ENCODE assay signal across 8 cellular contexts in the genomic region with DNA sequence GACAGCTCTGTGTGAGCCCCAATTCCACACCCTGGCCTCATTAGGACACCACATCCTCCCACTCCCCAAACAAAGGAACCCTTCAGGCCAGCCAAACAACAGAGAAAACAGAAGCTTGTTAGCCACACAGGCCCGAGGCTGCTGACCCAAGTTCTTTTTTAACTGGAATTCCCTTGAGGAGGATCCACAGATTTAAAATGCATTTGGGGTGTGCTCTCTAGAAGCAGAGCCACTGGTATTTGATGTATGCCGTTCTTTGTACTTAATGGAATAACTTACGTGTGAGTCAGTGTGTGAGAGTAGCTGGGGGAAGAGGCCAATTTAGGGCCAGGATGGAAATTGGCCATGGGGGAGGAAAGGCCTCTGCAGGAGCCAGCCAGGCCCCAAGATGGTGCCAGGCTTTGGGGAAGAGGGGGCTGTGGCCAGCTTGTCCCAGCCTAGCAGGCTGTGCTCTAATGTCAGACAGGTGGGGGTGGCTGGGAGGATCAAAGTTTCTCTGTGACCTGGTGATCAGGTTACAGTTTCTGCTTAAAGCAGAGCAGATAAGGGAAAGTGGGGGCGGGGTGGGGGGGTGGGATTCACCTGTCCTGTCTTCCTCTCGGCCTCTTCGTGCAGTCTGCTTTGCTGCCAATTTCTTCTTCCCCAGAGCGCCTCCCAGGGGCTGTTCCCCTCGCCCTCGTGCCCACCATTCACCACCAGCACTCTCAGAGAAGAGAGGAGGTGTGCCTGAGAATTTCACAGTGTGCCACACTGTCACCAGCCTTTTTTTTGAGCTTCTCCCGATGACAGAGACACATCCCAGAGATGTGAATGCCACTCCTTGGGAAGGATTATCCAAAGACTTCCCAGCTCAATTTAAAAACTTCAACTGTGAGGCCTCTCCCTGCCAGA. TPM values are rescaled to one million over a fixed set of nuclear protein-coding genes. Genes with fewer than 3 reads are reported as not detected.
A peak's percentile ranks its signal among the peaks of the same experiment; 100 is the strongest.
DNase-seq lines count a peak whose midpoint lies in the region; ATAC-seq and TF ChIP-seq lines count a peak whose summit lies in the region.

No MANE protein-coding gene starts in this region.

- H3K27me3 ChIP-seq in iPS-18a (ENCODE audit: control insufficient read depth, insufficient read depth, low read length) (no peaks in the 10 kb centered on the region), skeletal muscle tissue (ENCODE audit: control insufficient read depth in 3 of 3, insufficient read depth in 3 of 3, low read length in 3 of 3) (no peaks in the 10 kb centered on the region)

- ATAC-seq in GM18909 (IDR thresholded peaks at IDR 0.05; ENCODE audit: poor library complexity, unreplicated experiment) = no peak

- peak overlapping the region; percentile 32 for H3K27ac Mint-ChIP-seq in activated CD4-positive, alpha-beta T cell treated with anti-CD3 and anti-CD28 coated beads, Interleukin-2, amount 10 ng/mL, durations not matched to agents 7 days and 5 days
- H3K27ac Mint-ChIP-seq in activated CD4-positive, alpha-beta T cell treated with anti-CD3 and anti-CD28 coated beads, Interleukin-2, amount 10 ng/mL, durations not matched to agents 24 days and 14 days = no peak overlapping the region

- H3K4me3 Mint-ChIP-seq in activated CD4-positive, alpha-beta T cell treated with anti-CD3 and anti-CD28 coated beads, Interleukin-2, amount 10 ng/mL, durations not matched to agents 7 days and 5 days = no peak overlapping the region
- no peak overlapping the region for H3K4me3 Mint-ChIP-seq in activated CD4-positive, alpha-beta T cell treated with anti-CD3 and anti-CD28 coated beads, Interleukin-2, amount 10 ng/mL, durations not matched to agents 24 days and 14 days

- no peak overlapping the region for H3K4me3 ChIP-seq in astrocyte of the spinal cord (ENCODE audit: low read depth, low read length)
- H3K4me3 ChIP-seq in iPS-18a (ENCODE audit: low read length) = no peak overlapping the region
- peak overlapping the region in 1 of 3 donors; percentile 21 for H3K4me3 ChIP-seq in skeletal muscle tissue (ENCODE audit: low read length in 3 of 3)

- in situ Hi-C loops in astrocyte of the spinal cord (cut with HindIII; ENCODE audit: low sequenced_read_pairs) = no loop called here

- no peaks in the 10 kb centered on the region for H3K27me3 Mint-ChIP-seq in activated CD4-positive, alpha-beta T cell treated with anti-CD3 and anti-CD28 coated beads, Interleukin-2, amount 10 ng/mL, durations not matched to agents 7 days and 5 days
- H3K27me3 Mint-ChIP-seq in activated CD4-positive, alpha-beta T cell treated with anti-CD3 and anti-CD28 coated beads, Interleukin-2, amount 10 ng/mL, durations not matched to agents 24 days and 14 days = no peaks in the 10 kb centered on the region

- H3K4me1 ChIP-seq in iPS-18a (ENCODE audit: control insufficient read depth, low read depth, low read length) (peaks cover 23% of the 10 kb centered on the region), skeletal muscle tissue (ENCODE audit: control insufficient read depth in 3 of 3, insufficient read depth in 3 of 3, low read length in 3 of 3) (peaks cover 34 to 49% (median 44%) of the 10 kb centered on the region in 3 donors)

- H3K27ac ChIP-seq in iPS-18a (ENCODE audit: low read length) (peak overlapping the region; percentile 33), skeletal muscle tissue (ENCODE audit: low read depth, low read length) (peak overlapping the region; percentile 67)

- H3K4me1 Mint-ChIP-seq in activated CD4-positive, alpha-beta T cell treated with anti-CD3 and anti-CD28 coated beads, Interleukin-2, amount 10 ng/mL, durations not matched to agents 7 days and 5 days = peaks cover 23% of the 10 kb centered on the region
- peaks cover 12% of the 10 kb centered on the region for H3K4me1 Mint-ChIP-seq in activated CD4-positive, alpha-beta T cell treated with anti-CD3 and anti-CD28 coated beads, Interleukin-2, amount 10 ng/mL, durations not matched to agents 24 days and 14 days

- intact Hi-C loops in activated CD4-positive, alpha-beta T cell treated with anti-CD3 and anti-CD28 coated beads, Interleukin-2, amount 10 ng/mL, durations not matched to agents 24 days and 14 days (cut with micrococcal nuclease) = no loop called here

- H3K9me3 ChIP-seq in iPS-18a (ENCODE audit: control insufficient read depth, low read depth, low read length) (no peaks in the 10 kb centered on the region), skeletal muscle tissue (ENCODE audit: control insufficient read depth in 3 of 3, low read length in 3 of 3) (no peaks in the 10 kb centered on the region)

- CTCF ChIA-PET in activated CD4-positive, alpha-beta T cell treated with anti-CD3 and anti-CD28 coated beads, Interleukin-2, amount 10 ng/mL, durations not matched to agents 7 days and 5 days (lab: Charles Lee) = interaction anchor here (0.7 kb wide), 1 partner anchor 13 kb away, joined by 3 read pairs; no protein-coding TSS in a partner anchor

- TF ChIP-seq CTCF in astrocyte of the spinal cord (IDR thresholded peaks at IDR 0.05; ENCODE audit: low read depth, low read length) = no peak

- H3K36me3 ChIP-seq in iPS-18a (ENCODE audit: control insufficient read depth, low read depth, low read length) (no peaks in the 10 kb centered on the region), skeletal muscle tissue (ENCODE audit: control insufficient read depth in 3 of 3, insufficient read depth in 3 of 3, low read length in 3 of 3) (no peaks in the 10 kb centered on the region)

- no peak overlapping the region for H3K9ac ChIP-seq in iPS-18a (ENCODE audit: low read length)
- peak overlapping the region; percentile 57 to 60 (median 58) for H3K9ac ChIP-seq in skeletal muscle tissue (ENCODE audit: low read depth in 1 of 3, low read length in 3 of 3)

- no peak for DNase-seq in activated CD4-positive, alpha-beta T cell treated with anti-CD3 and anti-CD28 coated beads, Interleukin-2, amount 10 ng/mL, durations not matched to agents 7 days and 5 days
- DNase-seq in activated CD4-positive, alpha-beta T cell treated with anti-CD3 and anti-CD28 coated beads for 48 hours = no peak
- peak; percentile 92 for DNase-seq in astrocyte of the spinal cord (ENCODE audit: low read depth, low spot score)
- DNase-seq in NCI-H774 (lab: John Stamatoyannopoulos, UW) = no peak
- no peak for DNase-seq in activated CD4-positive, alpha-beta T cell treated with anti-CD3 and anti-CD28 coated beads, Interleukin-2, amount 10 ng/mL, durations not matched to agents 24 days and 14 days

- POLR2A ChIA-PET in activated CD4-positive, alpha-beta T cell treated with anti-CD3 and anti-CD28 coated beads, Interleukin-2, amount 10 ng/mL, durations not matched to agents 7 days and 5 days (lab: Charles Lee) = no interaction called here

- H3K36me3 Mint-ChIP-seq in activated CD4-positive, alpha-beta T cell treated with anti-CD3 and anti-CD28 coated beads, Interleukin-2, amount 10 ng/mL, durations not matched to agents 7 days and 5 days (ENCODE audit: low read depth) = no peaks in the 10 kb centered on the region
- H3K36me3 Mint-ChIP-seq in activated CD4-positive, alpha-beta T cell treated with anti-CD3 and anti-CD28 coated beads, Interleukin-2, amount 10 ng/mL, durations not matched to agents 24 days and 14 days (ENCODE audit: low read depth) = no peaks in the 10 kb centered on the region

- no peaks in the 10 kb centered on the region for H3K9me3 Mint-ChIP-seq in activated CD4-positive, alpha-beta T cell treated with anti-CD3 and anti-CD28 coated beads, Interleukin-2, amount 10 ng/mL, durations not matched to agents 7 days and 5 days
- H3K9me3 Mint-ChIP-seq in activated CD4-positive, alpha-beta T cell treated with anti-CD3 and anti-CD28 coated beads, Interleukin-2, amount 10 ng/mL, durations not matched to agents 24 days and 14 days = no peaks in the 10 kb centered on the region

RNA-seq across cellular contexts. Expression of gene TOM1L2, which starts 50.8 kb away (rescaled TPM):
- 10 to 100 TPM; 29.5 to 32.0 TPM for total RNA-seq in activated CD4-positive, alpha-beta T cell treated with anti-CD3 and anti-CD28 coated beads, Interleukin-2, amount 10 ng/mL, durations not matched to agents 7 days and 5 days
- 14.1 TPM for total RNA-seq in skeletal muscle tissue
- total RNA-seq in activated CD4-positive, alpha-beta T cell treated with anti-CD3 and anti-CD28 coated beads, Interleukin-2, amount 10 ng/mL, durations not matched to agents 24 days and 14 days = 8.8 and 10.0 TPM in 2 replicates

RNA-seq across cellular contexts. Expression of gene DRC3, which starts 51.2 kb away (rescaled TPM):
- under 1 TPM in 1 of 2 experiments, not detected in 1; 0.06 TPM for total RNA-seq in activated CD4-positive, alpha-beta T cell treated with anti-CD3 and anti-CD28 coated beads, Interleukin-2, amount 10 ng/mL, durations not matched to agents 7 days and 5 days
- total RNA-seq in skeletal muscle tissue = 1.0 TPM
- total RNA-seq in activated CD4-positive, alpha-beta T cell treated with anti-CD3 and anti-CD28 coated beads, Interleukin-2, amount 10 ng/mL, durations not matched to agents 24 days and 14 days = 0.42 TPM in 1 of 2 replicates, not detected in the other
